Comparison of ENCODE assay signal across 8 cellular contexts in the genomic region with DNA sequence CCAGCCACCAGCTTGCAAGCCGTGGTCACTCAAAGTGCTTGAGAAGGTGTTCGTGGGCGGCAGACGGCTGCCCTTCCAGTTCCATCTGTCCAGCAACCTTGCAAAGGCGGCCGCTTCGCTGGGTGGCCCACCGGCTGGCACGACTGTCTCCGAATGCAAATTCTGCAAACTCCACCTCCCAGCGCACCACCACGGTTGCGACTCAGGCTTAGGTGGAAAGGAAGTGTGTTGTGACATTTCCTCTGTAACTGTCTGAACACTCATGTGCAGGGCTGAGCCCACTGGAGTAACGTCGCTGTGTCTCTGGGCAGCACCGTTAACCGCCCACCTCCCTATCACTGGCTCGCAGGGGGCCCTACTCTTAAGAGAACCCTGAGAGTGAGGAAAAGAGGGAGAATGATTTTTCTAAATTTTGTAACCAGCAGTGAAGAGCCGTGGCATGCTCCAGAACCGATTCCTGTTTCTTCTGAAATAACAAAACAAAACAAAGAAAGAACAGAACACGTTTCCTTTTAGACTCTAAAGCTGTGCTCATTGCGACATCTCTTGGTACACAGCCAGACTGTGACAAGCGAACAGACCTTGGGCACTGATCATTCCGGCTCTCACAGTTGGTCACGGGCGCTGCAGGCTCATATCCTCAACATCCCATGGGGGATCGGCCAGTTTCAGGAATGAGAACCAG. TPM values are rescaled to one million over a fixed set of nuclear protein-coding genes. Genes with fewer than 3 reads are reported as not detected.
DNase-seq lines count a peak whose midpoint lies in the region; TF ChIP-seq lines count a peak whose summit lies in the region.

A gene with protein sequence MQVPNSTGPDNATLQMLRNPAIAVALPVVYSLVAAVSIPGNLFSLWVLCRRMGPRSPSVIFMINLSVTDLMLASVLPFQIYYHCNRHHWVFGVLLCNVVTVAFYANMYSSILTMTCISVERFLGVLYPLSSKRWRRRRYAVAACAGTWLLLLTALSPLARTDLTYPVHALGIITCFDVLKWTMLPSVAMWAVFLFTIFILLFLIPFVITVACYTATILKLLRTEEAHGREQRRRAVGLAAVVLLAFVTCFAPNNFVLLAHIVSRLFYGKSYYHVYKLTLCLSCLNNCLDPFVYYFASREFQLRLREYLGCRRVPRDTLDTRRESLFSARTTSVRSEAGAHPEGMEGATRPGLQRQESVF (minus strand): TSS at position 155 of the 685 bp plus-strand sequence. CDS start 70,627 bp downstream, outside the sequence.

- DNase-seq in GM13977 (ENCODE audit: low spot score) (peak; percentile 64), HFF-Myc (ENCODE audit: extremely low read depth, low read depth) (peak; percentile 11), MV-4-11 (lab: John Stamatoyannopoulos, UW) (peak; percentile 95), sigmoid colon (peak; percentile 79), ACHN (no peak), NCI-H187 treated with DMSO at 0.1 percent for 48 hours (lab: John Stamatoyannopoulos, UW) (no peak)
- DNase-seq in activated CD4-positive, alpha-beta T cell treated with anti-CD3 and anti-CD28 coated beads, Interleukin-2, amount 50 U/mL, for 24 hours (ENCODE audit: low read depth in 1 of 2, low spot score in 1 of 2), result peak; percentile 48 to 69
- peak; percentile 48 for DNase-seq in effector CD8-positive, alpha-beta T cell (lab: John Stamatoyannopoulos, UW)

- intact Hi-C loops in sigmoid colon (cut with DNase I), result no loop called here

- no peak for TF ChIP-seq EP300 in sigmoid colon (IDR thresholded peaks at IDR 0.05)

- peak within 1 kb of the TSS; percentile 37 to 67 (median 52) for H3K27ac ChIP-seq in sigmoid colon

- no peak within 1 kb of the TSS for H3K4me3 ChIP-seq in HFF-Myc (replicated peaks; ENCODE audit: low read depth, low read length)
- H3K4me3 ChIP-seq in sigmoid colon, result peak within 1 kb of the TSS in 3 of 4 donors; percentile 17 to 38 (median 26)

- TF ChIP-seq CTCF in GM13977 (IDR thresholded peaks at IDR 0.05; ENCODE audit: extremely low read depth, insufficient read depth, missing control alignments) (peak; percentile 57), HFF-Myc (IDR thresholded peaks at IDR 0.05; ENCODE audit: low read depth, low read length, missing control alignments) (no peak), sigmoid colon (IDR thresholded peaks at IDR 0.05) (no peak)

- in situ Hi-C loops in GM13977 (cut with MboI; ENCODE audit: low pct_unique_long_range_greater_than_20kb, low sequenced_read_pairs, unreplicated experiment), result no loop called here
- in situ Hi-C loops in ACHN (cut with HindIII; ENCODE audit: low pct_ligation_motif_present, low pct_unique_long_range_greater_than_20kb, low sequenced_read_pairs), result no loop called here

- no peaks in the 10 kb centered on the region for H3K9me3 ChIP-seq in sigmoid colon

- peaks cover 0 to 7% (median 6%) of the 10 kb centered on the region in 3 donors for H3K27me3 ChIP-seq in sigmoid colon

- WGBS in sigmoid colon, 2 donors, result 41 to 68% methylated on average over 27 of the region's 27 CpGs

- H3K36me3 ChIP-seq in sigmoid colon, result no peaks in the 10 kb centered on the region

- H3K4me1 ChIP-seq in sigmoid colon, result no peaks in the 10 kb centered on the region

- TF ChIP-seq POLR2A in sigmoid colon (IDR thresholded peaks at IDR 0.05), result no peak

RNA-seq across cellular contexts. Expression of the gene that starts here (rescaled TPM):
- 1 to 10 TPM in 1 of 4 donors, under 1 TPM in 3; 0.28 to 1.8 (median 0.75) TPM for total RNA-seq in sigmoid colon
- polyA plus RNA-seq in sigmoid colon, result 10 to 100 TPM in 1 of 3 donors, under 1 TPM in 1, not detected in 1; 0.92 to 15.0 TPM

Comparison
In these comparisons a context has a peak if more than half of its experiments do, and no peak if none do; other contexts are left out.
1. DNase-seq: peak in GM13977 (single experiment), HFF-Myc (single experiment), MV-4-11 (single experiment), activated CD4-positive, alpha-beta T cell treated with anti-CD3 and anti-CD28 coated beads, Interleukin-2, amount 50 U/mL, for 24 hours (2 of 2), effector CD8-positive, alpha-beta T cell (single experiment) and sigmoid colon (single experiment); none in ACHN (single experiment) and NCI-H187 treated with DMSO at 0.1 percent for 48 hours (single experiment).